32 cellular contexts compared by ENCODE assay signal in genomic region chr16:55824473-55824872, GRCh38. TPM values are rescaled to one million over a fixed set of nuclear protein-coding genes. Genes with fewer than 3 reads are reported as not detected.
"Had no signal": no experiment of that assay in that cellular context is flagged by ENCODE, and none has a peak within 500 bp of the region (broad histone marks: within the 10 kb centered on the region; RNA-seq: fewer than 3 reads in every experiment).

No MANE protein-coding gene starts in this region.

- H3K4me1 Mint-ChIP-seq: activated CD4-positive, alpha-beta memory T cell treated with anti-CD3 and anti-CD28 coated beads, Interleukin-2, amount 10 ng/mL, durations not matched to agents 7 days and 5 days; activated CD4-positive, alpha-beta T cell treated with anti-CD3 and anti-CD28 coated beads, Interleukin-2, amount 10 ng/mL, durations not matched to agents 7 days and 5 days; activated naive CD4-positive, alpha-beta T cell treated with anti-CD3 and anti-CD28 coated beads, Interleukin-2, amount 50 U/mL, for 24 hours; activated naive CD8-positive, alpha-beta T cell treated with anti-CD3 and anti-CD28 coated beads for 36 hours; activated naive CD8-positive, alpha-beta T cell treated with anti-CD3 and anti-CD28 coated beads, Interleukin-2, amount 50 U/mL, for 24 hours; WTC11 had no signal

- H3K27me3 Mint-ChIP-seq: activated CD4-positive, alpha-beta memory T cell treated with anti-CD3 and anti-CD28 coated beads, Interleukin-2, amount 10 ng/mL, durations not matched to agents 7 days and 5 days; activated CD4-positive, alpha-beta T cell treated with anti-CD3 and anti-CD28 coated beads, Interleukin-2, amount 10 ng/mL, durations not matched to agents 7 days and 5 days had no signal

- DNase-seq: activated CD4-positive, alpha-beta memory T cell treated with anti-CD3 and anti-CD28 coated beads, Interleukin-2, amount 10 ng/mL, durations not matched to agents 7 days and 5 days; activated CD4-positive, alpha-beta T cell treated with anti-CD3 and anti-CD28 coated beads for 1 hour; activated CD4-positive, alpha-beta T cell treated with anti-CD3 and anti-CD28 coated beads for 4 hours; activated CD4-positive, alpha-beta T cell treated with anti-CD3 and anti-CD28 coated beads, Interleukin-2, amount 10 ng/mL, durations not matched to agents 7 days and 5 days; activated CD4-positive, alpha-beta T cell treated with anti-CD3 and anti-CD28 coated beads, Interleukin-2, amount 50 U/mL, for 4 hours; activated effector memory CD4-positive, alpha-beta T cell treated with anti-CD3 and anti-CD28 coated beads, Interleukin-2, amount 50 U/mL, for 16 hours; activated naive CD4-positive, alpha-beta T cell treated with anti-CD3 and anti-CD28 coated beads for 36 hours; activated naive CD8-positive, alpha-beta T cell treated with anti-CD3 and anti-CD28 coated beads for 36 hours; activated naive CD8-positive, alpha-beta T cell treated with anti-CD3 and anti-CD28 coated beads, Interleukin-2, amount 50 U/mL, for 24 hours; activated T-cell treated with anti-CD3 and anti-CD28 coated beads, Interleukin-2, amount 50 U/mL, for 1 hour; activated T-cell treated with anti-CD3 and anti-CD28 coated beads, Interleukin-2, amount 50 U/mL, for 48 hours; amygdala; aorta; body of pancreas; caudate nucleus; cortex of kidney; dermis blood vessel endothelial cell; effector CD4-positive, alpha-beta T cell; effector memory CD8-positive, alpha-beta T cell; erythroblast; foreskin keratinocyte; gastrocnemius medialis; glutamatergic neuron; heart left ventricle; T-helper 2 cell had no signal

- H3K4me3 Mint-ChIP-seq: activated CD4-positive, alpha-beta memory T cell treated with anti-CD3 and anti-CD28 coated beads, Interleukin-2, amount 10 ng/mL, durations not matched to agents 7 days and 5 days; activated CD4-positive, alpha-beta T cell treated with anti-CD3 and anti-CD28 coated beads, Interleukin-2, amount 10 ng/mL, durations not matched to agents 7 days and 5 days; activated naive CD4-positive, alpha-beta T cell treated with anti-CD3 and anti-CD28 coated beads for 36 hours; activated naive CD4-positive, alpha-beta T cell treated with anti-CD3 and anti-CD28 coated beads, Interleukin-2, amount 50 U/mL, for 24 hours; activated naive CD8-positive, alpha-beta T cell treated with anti-CD3 and anti-CD28 coated beads for 36 hours; activated naive CD8-positive, alpha-beta T cell treated with anti-CD3 and anti-CD28 coated beads, Interleukin-2, amount 50 U/mL, for 24 hours; activated T-helper 1 cell treated with anti-CD3 and anti-CD28 coated beads, Interleukin-12 subunit alpha, Interleukin-12 subunit beta, Interleukin-2, Interleukin-4 antibody, amounts not matched to agents 30 ng/mL and 10 ng/mL and 1 ng/mL, durations not matched to agents 14 hours and 24 hours and 36 hours; effector memory CD8-positive, alpha-beta T cell; WTC11 had no signal

- H3K9me3 Mint-ChIP-seq: activated CD4-positive, alpha-beta memory T cell treated with anti-CD3 and anti-CD28 coated beads, Interleukin-2, amount 10 ng/mL, durations not matched to agents 7 days and 5 days; activated CD4-positive, alpha-beta T cell treated with anti-CD3 and anti-CD28 coated beads, Interleukin-2, amount 10 ng/mL, durations not matched to agents 7 days and 5 days; activated naive CD4-positive, alpha-beta T cell treated with anti-CD3 and anti-CD28 coated beads for 36 hours; activated naive CD4-positive, alpha-beta T cell treated with anti-CD3 and anti-CD28 coated beads, Interleukin-2, amount 50 U/mL, for 24 hours; activated naive CD8-positive, alpha-beta T cell treated with anti-CD3 and anti-CD28 coated beads for 36 hours; activated naive CD8-positive, alpha-beta T cell treated with anti-CD3 and anti-CD28 coated beads, Interleukin-2, amount 50 U/mL, for 24 hours; activated T-helper 1 cell treated with anti-CD3 and anti-CD28 coated beads, Interleukin-12 subunit alpha, Interleukin-12 subunit beta, Interleukin-2, Interleukin-4 antibody, amounts not matched to agents 30 ng/mL and 10 ng/mL and 1 ng/mL, durations not matched to agents 14 hours and 24 hours and 36 hours; activated T-helper 2 cell treated with anti-CD3 and anti-CD28 coated beads, Interferon-gamma antibody, Interleukin-2, Interleukin-4, amounts not matched to agents 10 μg/mL and 5 μg/mL and 100 μg/mL, durations not matched to agents 14 hours and 24 hours and 36 hours; effector memory CD8-positive, alpha-beta T cell had no signal

- ATAC-seq: activated naive CD8-positive, alpha-beta T cell treated with anti-CD3 and anti-CD28 coated beads, Interleukin-2, amount 50 U/mL, for 24 hours; body of pancreas; effector memory CD8-positive, alpha-beta T cell; foreskin keratinocyte; gastrocnemius medialis; heart left ventricle; WTC11 had no signal

- H3K27ac Mint-ChIP-seq: activated CD4-positive, alpha-beta memory T cell treated with anti-CD3 and anti-CD28 coated beads, Interleukin-2, amount 10 ng/mL, durations not matched to agents 7 days and 5 days; activated CD4-positive, alpha-beta T cell treated with anti-CD3 and anti-CD28 coated beads, Interleukin-2, amount 10 ng/mL, durations not matched to agents 7 days and 5 days; activated naive CD4-positive, alpha-beta T cell treated with anti-CD3 and anti-CD28 coated beads for 36 hours; activated naive CD4-positive, alpha-beta T cell treated with anti-CD3 and anti-CD28 coated beads, Interleukin-2, amount 50 U/mL, for 24 hours; activated naive CD8-positive, alpha-beta T cell treated with anti-CD3 and anti-CD28 coated beads for 36 hours; activated naive CD8-positive, alpha-beta T cell treated with anti-CD3 and anti-CD28 coated beads, Interleukin-2, amount 50 U/mL, for 24 hours; activated T-helper 1 cell treated with anti-CD3 and anti-CD28 coated beads, Interleukin-12 subunit alpha, Interleukin-12 subunit beta, Interleukin-2, Interleukin-4 antibody, amounts not matched to agents 30 ng/mL and 10 ng/mL and 1 ng/mL, durations not matched to agents 14 hours and 24 hours and 36 hours; activated T-helper 2 cell treated with anti-CD3 and anti-CD28 coated beads, Interferon-gamma antibody, Interleukin-2, Interleukin-4, amounts not matched to agents 10 μg/mL and 5 μg/mL and 100 μg/mL, durations not matched to agents 14 hours and 24 hours and 36 hours; effector memory CD8-positive, alpha-beta T cell; WTC11 had no signal

- H3K36me3 Mint-ChIP-seq: activated naive CD4-positive, alpha-beta T cell treated with anti-CD3 and anti-CD28 coated beads, Interleukin-2, amount 50 U/mL, for 24 hours; activated naive CD8-positive, alpha-beta T cell treated with anti-CD3 and anti-CD28 coated beads for 36 hours; WTC11 had no signal

RNA-seq across cellular contexts. Expression of gene CES1, which starts 8.4 kb away (rescaled TPM):
- total RNA-seq: activated naive CD4-positive, alpha-beta T cell treated with anti-CD3 and anti-CD28 coated beads for 36 hours; activated naive CD8-positive, alpha-beta T cell treated with anti-CD3 and anti-CD28 coated beads for 36 hours; activated T-helper 1 cell treated with anti-CD3 and anti-CD28 coated beads, Interleukin-12 subunit alpha, Interleukin-12 subunit beta, Interleukin-2, Interleukin-4 antibody, amounts not matched to agents 30 ng/mL and 10 ng/mL and 1 ng/mL, durations not matched to agents 14 hours and 24 hours and 36 hours; activated T-helper 2 cell treated with anti-CD3 and anti-CD28 coated beads, Interferon-gamma antibody, Interleukin-2, Interleukin-4, amounts not matched to agents 10 μg/mL and 5 μg/mL and 100 μg/mL, durations not matched to agents 14 hours and 24 hours and 36 hours; chondrocyte; foreskin keratinocyte; T-helper 1 cell treated with Interleukin-12 subunit alpha and Interleukin-12 subunit beta and Interleukin-4 antibody, amounts not matched to agents 30 ng/mL and 1 ng/mL, for 36 hours had no signal

RNA-seq across cellular contexts. Expression of gene CES5A, which starts 50.7 kb away (rescaled TPM):
- total RNA-seq: activated CD4-positive, alpha-beta memory T cell treated with anti-CD3 and anti-CD28 coated beads, Interleukin-2, amount 10 ng/mL, durations not matched to agents 7 days and 5 days; activated CD4-positive, alpha-beta T cell treated with anti-CD3 and anti-CD28 coated beads, Interleukin-2, amount 10 ng/mL, durations not matched to agents 7 days and 5 days; activated naive CD4-positive, alpha-beta T cell treated with anti-CD3 and anti-CD28 coated beads for 36 hours; activated naive CD8-positive, alpha-beta T cell treated with anti-CD3 and anti-CD28 coated beads for 36 hours; activated T-helper 1 cell treated with anti-CD3 and anti-CD28 coated beads, Interleukin-12 subunit alpha, Interleukin-12 subunit beta, Interleukin-2, Interleukin-4 antibody, amounts not matched to agents 30 ng/mL and 10 ng/mL and 1 ng/mL, durations not matched to agents 14 hours and 24 hours and 36 hours; activated T-helper 2 cell treated with anti-CD3 and anti-CD28 coated beads, Interferon-gamma antibody, Interleukin-2, Interleukin-4, amounts not matched to agents 10 μg/mL and 5 μg/mL and 100 μg/mL, durations not matched to agents 14 hours and 24 hours and 36 hours; aorta; body of pancreas; chondrocyte; dermis blood vessel endothelial cell; esophagus muscularis mucosa; foreskin keratinocyte; gastrocnemius medialis; WTC11 had no signal
